ENCODE assay signal across 8 cellular contexts in genomic region chr5:1536298-1537165, GRCh38. TPM values are rescaled to one million over a fixed set of nuclear protein-coding genes. Genes with fewer than 3 reads are reported as not detected.
DNase-seq lines count a peak whose midpoint lies in the region; ATAC-seq and TF ChIP-seq lines count a peak whose summit lies in the region.

No MANE protein-coding gene starts in this region.

- H3K9me3 ChIP-seq in mucosa of descending colon: no peaks in the 10 kb centered on the region
- H3K9me3 ChIP-seq in subcutaneous abdominal adipose tissue (ENCODE audit: control insufficient read depth in 5 of 5, low read length in 5 of 5): no peaks in the 10 kb centered on the region

- TF ChIP-seq CTCF in mucosa of descending colon (IDR thresholded peaks at IDR 0.05): no peak

- TF ChIP-seq POLR2A in Raji (IDR thresholded peaks at IDR 0.05; ENCODE audit: insufficient read depth, low read depth, low read length): peak; percentile 59

- no peak overlapping the region for H3K27ac ChIP-seq in subcutaneous abdominal adipose tissue (ENCODE audit: low read depth, low read length)

- H3K9ac ChIP-seq in subcutaneous abdominal adipose tissue (ENCODE audit: low read length in 5 of 5): peak overlapping the region in 4 of 5 donors; percentile 38 to 65 (median 61)

- ATAC-seq in GM18499 (IDR thresholded peaks at IDR 0.05; ENCODE audit: insufficient read depth, unreplicated experiment): peak; percentile 93
- peak; percentile 97 for ATAC-seq in HG02852 (IDR thresholded peaks at IDR 0.05; ENCODE audit: unreplicated experiment)
- ATAC-seq in mucosa of descending colon: peak; percentile 90

- H3K4me1 ChIP-seq in mucosa of descending colon (ENCODE audit: low read depth) (no peaks in the 10 kb centered on the region), subcutaneous abdominal adipose tissue (ENCODE audit: control insufficient read depth in 5 of 5, insufficient read depth in 5 of 5, low read length in 5 of 5) (peaks cover 0 to 9% (median 4%) of the 10 kb centered on the region in 5 donors)

- intact Hi-C loops in mucosa of descending colon (cut with DNase I, micrococcal nuclease): no loop called here

- H3K36me3 ChIP-seq in mucosa of descending colon (ENCODE audit: low read depth) (no peaks in the 10 kb centered on the region), subcutaneous abdominal adipose tissue (ENCODE audit: control insufficient read depth in 5 of 5, insufficient read depth in 5 of 5, low read length in 5 of 5) (no peaks in the 10 kb centered on the region)

- DNase-seq in activated naive CD8-positive, alpha-beta T cell treated with anti-CD3 and anti-CD28 coated beads, Interleukin-2, amount 50 U/mL, for 16 hours (ENCODE audit: low read depth, low spot score): peak; percentile 36
- peak in 2 of 3 donors; percentile 29 to 67 for DNase-seq in mucosa of descending colon
- DNase-seq in NCI-H2081 (lab: John Stamatoyannopoulos, UW): no peak
- DNase-seq in NCI-H2081 treated with DMSO at 0.1 percent for 48 hours (lab: John Stamatoyannopoulos, UW): no peak

- peaks cover 0 to 3% (median 0%) of the 10 kb centered on the region in 5 donors for H3K27me3 ChIP-seq in subcutaneous abdominal adipose tissue (ENCODE audit: control insufficient read depth in 5 of 5, insufficient read depth in 4 of 5, low read length in 5 of 5)

- H3K4me3 ChIP-seq in mucosa of descending colon (no peak overlapping the region), subcutaneous abdominal adipose tissue (ENCODE audit: low read depth in 1 of 5, low read length in 5 of 5) (peak overlapping the region in 4 of 5 donors; percentile 45 to 62 (median 55))

RNA-seq across cellular contexts. Expression of gene LPCAT1, which starts 12.8 kb away (rescaled TPM):
- 10 to 100 TPM in 2 of 3 donors, 1 to 10 TPM in 1; 6.7 to 27.2 (median 26.0) TPM for total RNA-seq in mucosa of descending colon

Comparison
In these comparisons a context has a peak if more than half of its experiments do, and no peak if none do; other contexts are left out.
1. DNase-seq: peak in activated naive CD8-positive, alpha-beta T cell treated with anti-CD3 and anti-CD28 coated beads, Interleukin-2, amount 50 U/mL, for 16 hours (single experiment) and mucosa of descending colon (2 of 3); none in NCI-H2081 (0 of 2) and NCI-H2081 treated with DMSO at 0.1 percent for 48 hours (single experiment).
2. Peak in every context shown above with its lines, with median percentiles within 50 percentile points of each other: ATAC-seq.